8 cellular contexts compared by ENCODE assay signal in the genomic region with DNA sequence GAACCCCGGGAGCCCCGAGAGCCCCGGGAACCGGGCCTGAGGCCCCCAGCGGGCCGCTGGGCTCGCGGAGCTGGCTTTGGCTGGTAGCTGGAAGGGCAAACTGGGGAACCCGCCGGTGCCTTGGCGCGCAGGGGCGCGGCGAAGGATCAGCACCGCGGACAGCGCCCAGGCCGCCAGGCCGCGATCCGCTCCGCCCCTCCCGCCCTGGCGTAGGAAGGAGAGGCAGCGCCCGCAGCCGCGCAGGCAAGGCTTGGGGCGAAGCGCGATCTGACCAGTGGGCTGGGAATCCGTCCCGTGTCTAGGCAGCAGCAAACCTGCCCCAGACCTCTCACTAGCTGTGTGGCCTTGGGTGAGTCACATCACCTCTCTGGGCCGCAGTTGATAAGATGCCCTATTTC. TPM values are rescaled to one million over a fixed set of nuclear protein-coding genes. Genes with fewer than 3 reads are reported as not detected.
DNase-seq lines count a peak whose midpoint lies in the region; ATAC-seq and TF ChIP-seq lines count a peak whose summit lies in the region.

No MANE protein-coding gene starts in this region.

- dilution Hi-C loops in mammary epithelial cell (cut with HindIII; ENCODE audit: low sequenced_read_pairs): loop anchor here (5.0 kb wide), 1 partner anchor 103 kb away; no protein-coding TSS in a partner anchor

- TF ChIP-seq CTCF in GM06990 (IDR thresholded peaks at IDR 0.05; ENCODE audit: insufficient read depth, low read length, poor library complexity, severe bottlenecking) (no peak), mammary epithelial cell (conservative IDR thresholded peaks at IDR 0.05 in 1 of 2, IDR thresholded peaks at IDR 0.05 in 1 of 2; ENCODE audit: extremely low read depth in 1 of 2, insufficient read depth in 1 of 2, low read depth in 1 of 2, low read length in 2 of 2) (no peak)

- DNase-seq in GM06990 (ENCODE audit: extremely low read depth, insufficient read length) (peak; percentile 81), NCI-H1092 treated with DMSO at 0.1 percent for 48 hours (lab: John Stamatoyannopoulos, UW) (peak; percentile 40), mammary epithelial cell (peak; percentile 67), inferior parietal cortex (ENCODE audit: extremely low spot score) (peak; percentile 45)
- DNase-seq in activated CD4-positive, CD25-positive, alpha-beta regulatory T cell treated with anti-CD3 and anti-CD28 coated beads, Interleukin-2, amount 50 U/mL, for 16 hours (ENCODE audit: low read depth, low spot score): peak; percentile 30
- peak; percentile 80 for DNase-seq in stimulated activated CD4-positive, alpha-beta T cell treated with anti-CD3 and anti-CD28 coated beads, Interleukin-15, amount 100 ng/mL, for 24 hours

- no peak overlapping the region for H2AFZ ChIP-seq in mammary epithelial cell (ENCODE audit: low read depth, low read length)

- H3K9me3 ChIP-seq in mammary epithelial cell (replicated peaks; ENCODE audit: insufficient read depth, low read length): no peaks in the 10 kb centered on the region

- H3K36me3 ChIP-seq in GM06990 (ENCODE audit: control insufficient read depth, insufficient read depth, low read length) (no peaks in the 10 kb centered on the region), mammary epithelial cell (ENCODE audit: insufficient read depth, low read length) (no peaks in the 10 kb centered on the region)

- H3K27ac ChIP-seq in mammary epithelial cell (ENCODE audit: insufficient read depth, low read depth, low read length): no peak overlapping the region

- WGBS in mammary epithelial cell (ENCODE audit: low coverage, missing lambda C conversion rate): 0% methylated on average over 10 of the region's 35 CpGs

- BruUV-seq in mammary epithelial cell (replicated peaks; lab: Mats Ljungman, UMichigan): no TSS peak

- intact Hi-C loops in mammary epithelial cell (cut with micrococcal nuclease): no loop called here

- in situ Hi-C loops in mammary epithelial cell (cut with MboI; ENCODE audit: low sequenced_read_pairs in 2 of 2): no loop called here

- H3K27me3 ChIP-seq in GM06990 (replicated peaks; ENCODE audit: control insufficient read depth, insufficient read depth, low read length) (peaks cover 4% of the 10 kb centered on the region), mammary epithelial cell (ENCODE audit: insufficient read depth, low read length) (peaks cover 4% of the 10 kb centered on the region)

- ATAC-seq in GM18858 (IDR thresholded peaks at IDR 0.05; ENCODE audit: unreplicated experiment): no peak
- ATAC-seq in HG02763 (IDR thresholded peaks at IDR 0.05; ENCODE audit: unreplicated experiment): no peak

- no peak overlapping the region for H3K9ac ChIP-seq in mammary epithelial cell (ENCODE audit: insufficient read depth, low read length)

- CTCF ChIA-PET in mammary epithelial cell (lab: Charles Lee; ENCODE audit: low non-redundant PET): no interaction called here

- H4K20me1 ChIP-seq in mammary epithelial cell (ENCODE audit: insufficient read depth, low read length): no peaks in the 10 kb centered on the region

- H3K4me2 ChIP-seq in mammary epithelial cell (ENCODE audit: insufficient read depth, low read depth, low read length): peak overlapping the region; percentile 73

- H3K4me1 ChIP-seq in mammary epithelial cell (ENCODE audit: insufficient read depth, low read length): peaks cover 3% of the 10 kb centered on the region

- H3K4me3 ChIP-seq in GM06990 (replicated peaks; ENCODE audit: low read depth, low read length) (no peak overlapping the region), mammary epithelial cell (replicated peaks in 1 of 3; ENCODE audit: insufficient read depth in 1 of 3, low read depth in 2 of 3, low read length in 3 of 3) (no peak overlapping the region)

- no peaks in the 10 kb centered on the region for H3K79me2 ChIP-seq in mammary epithelial cell (ENCODE audit: insufficient read depth, low read length)

RNA-seq across cellular contexts. Expression of a gene that starts 0.3 kb away (rescaled TPM):
- total RNA-seq in mammary epithelial cell: under 1 TPM in 1 of 2 donors, not detected in 1; 0.09 TPM
- polyA plus RNA-seq in mammary epithelial cell: 0.02 TPM
- not detected for polyA minus RNA-seq in mammary epithelial cell

RNA-seq across cellular contexts. Expression of a gene that starts 38.2 kb away (rescaled TPM):
- total RNA-seq in mammary epithelial cell: 10 to 100 TPM; 64.2 to 97.0 TPM
- 55.9 TPM for polyA plus RNA-seq in mammary epithelial cell
- 36.9 TPM for polyA minus RNA-seq in mammary epithelial cell

RNA-seq across cellular contexts. Expression of a gene that starts 46.5 kb away (rescaled TPM):
- 10 to 100 TPM; 22.3 to 41.2 TPM for total RNA-seq in mammary epithelial cell
- polyA plus RNA-seq in mammary epithelial cell: 25.0 TPM
- 47.0 TPM for polyA minus RNA-seq in mammary epithelial cell

Comparison
In these comparisons a context has a peak if more than half of its experiments do, and no peak if none do; other contexts are left out.
1. DNase-seq: peak in every context shown above with its lines; median percentile 81 in GM06990; 80 in stimulated activated CD4-positive, alpha-beta T cell treated with anti-CD3 and anti-CD28 coated beads, Interleukin-15, amount 100 ng/mL, for 24 hours; 67 in mammary epithelial cell; 45 in inferior parietal cortex; 40 in NCI-H1092 treated with DMSO at 0.1 percent for 48 hours; 30 in activated CD4-positive, CD25-positive, alpha-beta regulatory T cell treated with anti-CD3 and anti-CD28 coated beads, Interleukin-2, amount 50 U/mL, for 16 hours.